Comparison of ENCODE assay signal across 15 cellular contexts in genomic region chr16:85042606-85043005, GRCh38. TPM values are rescaled to one million over a fixed set of nuclear protein-coding genes. Genes with fewer than 3 reads are reported as not detected.
A peak's percentile ranks its signal among the peaks of the same experiment; 100 is the strongest.
DNase-seq lines count a peak whose midpoint lies in the region; ATAC-seq and TF ChIP-seq lines count a peak whose summit lies in the region.
"Had no signal": no experiment of that assay in that cellular context is flagged by ENCODE, and none has a peak within 500 bp of the region (broad histone marks: within the 10 kb centered on the region; RNA-seq: fewer than 3 reads in every experiment).

No MANE protein-coding gene starts in this region.

- ATAC-seq in HG03442 (IDR thresholded peaks at IDR 0.05; ENCODE audit: unreplicated experiment), result no peak
- ATAC-seq: A549 had no signal

- no peaks in the 10 kb centered on the region for H3K27me3 ChIP-seq in neutrophil

- H3K36me3 ChIP-seq in neutrophil, result peaks cover 81% of the 10 kb centered on the region

- in situ Hi-C loops in G401 (cut with HindIII; ENCODE audit: low sequenced_read_pairs), result no loop called here

- H3K27ac ChIP-seq in neutrophil, result peak overlapping the region; percentile 67
- H3K27ac ChIP-seq: A549, HL-60 had no signal

- H3K4me1 ChIP-seq in neutrophil (ENCODE audit: control insufficient read depth in 1 of 2, insufficient read depth in 1 of 2, low read depth in 1 of 2, low read length in 1 of 2), result peaks cover 41 to 45% of the 10 kb centered on the region in 2 experiments
- H3K4me1 ChIP-seq: Caco-2 had no signal

- TF ChIP-seq CTCF in neutrophil (IDR thresholded peaks at IDR 0.05), result no peak

- no peak overlapping the region for H3K4me3 ChIP-seq in neutrophil (ENCODE audit: low read depth in 1 of 2, low read length in 1 of 2)
- H3K4me3 ChIP-seq: A549 had no signal

- no peaks in the 10 kb centered on the region for H3K9me3 ChIP-seq in neutrophil
- H3K9me3 ChIP-seq: A549, Caco-2 had no signal

- DNase-seq in Ammon's horn (ENCODE audit: low spot score) (peak; percentile 21), G401 (ENCODE audit: low spot score) (peak; percentile 90), cerebellar nuclear complex (lab: John Stamatoyannopoulos, UW) (peak; percentile 29 to 58), epidermal melanocyte (ENCODE audit: insufficient read length, low spot score) (no peak), SK-N-DZ (ENCODE audit: low spot score) (no peak), NCI-H2107 (lab: John Stamatoyannopoulos, UW) (no peak)
- DNase-seq: Caco-2; CD8-positive, alpha-beta memory T cell; DND-41; HCEC 1CT; HFFc6 had no signal

RNA-seq across cellular contexts. Expression of gene KIAA0513, which starts 15.0 kb away (rescaled TPM):
- 5.5 and 10.5 TPM in 2 replicates for total RNA-seq in G401 (2014; rRNA removed; shearing (Covaris generic))
- polyA plus RNA-seq in SK-N-DZ (2014; cell fraction: cytosol; rRNA removed), result 2.2 and 2.8 TPM in 2 replicates
- polyA plus RNA-seq in SK-N-DZ (2014; cell fraction: nucleus; rRNA removed), result 0.80 and 1.2 TPM in 2 replicates

RNA-seq across cellular contexts. Expression of gene ZDHHC7, which starts 31.3 kb away (rescaled TPM):
- 32.9 and 46.2 TPM in 2 replicates for total RNA-seq in G401 (2014; rRNA removed; shearing (Covaris generic))
- 39.0 and 53.6 TPM in 2 replicates for polyA plus RNA-seq in SK-N-DZ (2014; cell fraction: cytosol; rRNA removed)
- 35.6 and 39.4 TPM in 2 replicates for polyA plus RNA-seq in SK-N-DZ (2014; cell fraction: nucleus; rRNA removed)

Comparison
In these comparisons a context has a peak if more than half of its experiments do, and no peak if none do; other contexts are left out.
1. DNase-seq: peak in Ammon's horn (single experiment), G401 (single experiment) and cerebellar nuclear complex (2 of 2); none in epidermal melanocyte (single experiment), SK-N-DZ (single experiment) and NCI-H2107 (single experiment).